ENCODE assay signal across 1 cellular context in genomic region chr5:131796793-131797693, GRCh38.
TF ChIP-seq lines count a peak whose summit lies in the region.

Gene FNIP1 (minus strand): TSS chr5:131797017. CDS start chr5:131796921, 96 bp downstream.

TF ChIP-seq in GM12878, 131 proteins besides CTCF, POLR2A, EP300 and RAD21 (continued from another document and continues in another):
- TF ChIP-seq ZBTB11 (CRISPR knock-in tag; IDR thresholded peaks at IDR 0.05) = no peak
- TF ChIP-seq CUX1 (IDR thresholded peaks at IDR 0.05; ENCODE audit: insufficient replicate concordance, low read depth, low read length) = no peak
- TF ChIP-seq SRF (IDR thresholded peaks at IDR 0.05; ENCODE audit: low read depth in 2 of 2, low read length in 2 of 2) = no peak
- TF ChIP-seq ZBTB40 (IDR thresholded peaks at IDR 0.05; ENCODE audit: borderline replicate concordance) = no peak
- no peak for TF ChIP-seq ELK1 (IDR thresholded peaks at IDR 0.05; ENCODE audit: low read depth, low read length)
- no peak; the same call in 2 of the 3 replicates for TF ChIP-seq POU2F2 (IDR thresholded peaks at IDR 0.05; ENCODE audit: borderline replicate concordance, low read depth, low read length)
- no peak for TF ChIP-seq ZBTB33 (IDR thresholded peaks at IDR 0.05)
- no peak for TF ChIP-seq STAT3 (IDR thresholded peaks at IDR 0.05; ENCODE audit: low read depth, low read length)
- TF ChIP-seq STAT1 (conservative IDR thresholded peaks at IDR 0.05) = no peak
- peak; percentile 89 for TF ChIP-seq TAF1 (IDR thresholded peaks at IDR 0.05; ENCODE audit: borderline replicate concordance, low read depth, low read length)
- TF ChIP-seq KLF5 (IDR thresholded peaks at IDR 0.05; ENCODE audit: partially characterized antibody) = no peak
- no peak for TF ChIP-seq ZNF592 (IDR thresholded peaks at IDR 0.05)
- TF ChIP-seq SKIL (IDR thresholded peaks at IDR 0.05; ENCODE audit: low read depth, poor library complexity, severe bottlenecking) = peak; percentile 42
- peak; percentile 37; the same call in 1 of the 2 replicates for TF ChIP-seq RB1 (IDR thresholded peaks at IDR 0.05; ENCODE audit: borderline replicate concordance)
- peak; percentile 77 for TF ChIP-seq NR2C1 (IDR thresholded peaks at IDR 0.05)
- no peak for TF ChIP-seq PRDM15 (CRISPR knock-in tag; IDR thresholded peaks at IDR 0.05)
- peak; percentile 50; the same call in 1 of the 2 replicates for TF ChIP-seq CREM (IDR thresholded peaks at IDR 0.05; ENCODE audit: low read depth)
- TF ChIP-seq RELA (IDR thresholded peaks at IDR 0.05; ENCODE audit: borderline replicate concordance, partially characterized antibody) = peak; percentile 76
- TF ChIP-seq JUNB (IDR thresholded peaks at IDR 0.05) = peak; percentile 22; the same call in 1 of the 2 replicates
- TF ChIP-seq SUPT20H (IDR thresholded peaks at IDR 0.05; ENCODE audit: borderline replicate concordance, control insufficient read depth, low read depth, low read length) = no peak
- no peak for TF ChIP-seq FOXK2 (IDR thresholded peaks at IDR 0.05)
- peak; percentile 7; the same call in 1 of the 2 replicates for TF ChIP-seq CBFB (IDR thresholded peaks at IDR 0.05; ENCODE audit: low read depth)
- no peak; the same call in none of the 2 replicates for TF ChIP-seq LARP7 (IDR thresholded peaks at IDR 0.05)
- TF ChIP-seq SMAD1 (IDR thresholded peaks at IDR 0.05; ENCODE audit: low read depth, partially characterized antibody) = no peak
